9 cellular contexts compared by ENCODE assay signal in genomic region chr6:56802570-56802969, GRCh38.
DNase-seq lines count a peak whose midpoint lies in the region; ATAC-seq lines count a peak whose summit lies in the region.
"Had no signal": no experiment of that assay in that cellular context is flagged by ENCODE, and none has a peak within 500 bp of the region (broad histone marks: within the 10 kb centered on the region; RNA-seq: fewer than 3 reads in every experiment).

No MANE protein-coding gene starts in this region.

- ATAC-seq in GM18858 (IDR thresholded peaks at IDR 0.05; ENCODE audit: unreplicated experiment) (no peak), GM18517 (IDR thresholded peaks at IDR 0.05; ENCODE audit: unreplicated experiment) (no peak)

- in situ Hi-C loops in SK-MEL-5 (cut with HindIII; ENCODE audit: low pct_unique_long_range_greater_than_20kb, low sequenced_read_pairs), result no loop called here

- DNase-seq in DMS 273 treated with DMSO at 0.1 percent for 48 hours (lab: John Stamatoyannopoulos, UW) (peak; percentile 12), NCI-H1417 (lab: John Stamatoyannopoulos, UW) (peak; percentile 42 to 91 (median 66)), SK-MEL-5 (ENCODE audit: low read depth, low spot score) (peak; percentile 99), kidney tubule cell (ENCODE audit: low spot score) (peak; percentile 21), putamen (ENCODE audit: low spot score) (no peak), SKM-1 treated with dmso at 0.1 percent for 144 hours (lab: John Stamatoyannopoulos, UW; ENCODE audit: unreplicated experiment) (no peak)
- DNase-seq: cerebellar nuclear complex had no signal

Comparison
In these comparisons a context has a peak if more than half of its experiments do, and no peak if none do; other contexts are left out.
1. DNase-seq: peak in DMS 273 treated with DMSO at 0.1 percent for 48 hours (single experiment), NCI-H1417 (3 of 3), SK-MEL-5 (single experiment) and kidney tubule cell (single experiment); none in putamen (single experiment) and SKM-1 treated with dmso at 0.1 percent for 144 hours (single experiment).